13 cellular contexts compared by ENCODE assay signal in the genomic region with DNA sequence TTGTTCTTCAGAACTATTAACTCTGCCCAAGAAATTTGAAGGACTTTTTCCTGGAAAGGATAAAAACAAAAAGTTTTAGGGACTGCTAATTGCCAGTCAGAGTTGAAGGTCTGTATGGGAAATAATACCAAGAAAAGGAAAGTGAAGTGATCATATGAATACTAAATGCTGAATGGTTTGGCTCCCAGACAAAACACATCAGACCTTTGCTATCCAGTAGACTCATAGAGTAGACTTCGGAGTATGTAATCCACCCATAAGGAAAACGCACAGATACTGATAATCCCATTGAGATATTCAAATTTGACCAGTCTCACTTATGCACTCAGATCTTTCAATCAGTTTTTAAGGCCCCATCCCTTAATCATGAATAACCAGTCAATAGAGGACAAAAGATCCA.
DNase-seq lines count a peak whose midpoint lies in the region; ATAC-seq and TF ChIP-seq lines count a peak whose summit lies in the region.
"Had no signal": no experiment of that assay in that cellular context is flagged by ENCODE, and none has a peak within 500 bp of the region (broad histone marks: within the 10 kb centered on the region; RNA-seq: fewer than 3 reads in every experiment).

No MANE protein-coding gene starts in this region.

- H3K9me3 Mint-ChIP-seq in CD8-positive, alpha-beta memory T cell = peaks cover 0 to 7% (median 3%) of the 10 kb centered on the region in 5 donors
- H3K9me3 Mint-ChIP-seq in T-cell = peaks cover 3 to 15% (median 5%) of the 10 kb centered on the region in 3 donors
- peaks cover 6% of the 10 kb centered on the region for H3K9me3 Mint-ChIP-seq in endodermal cell

- no peak overlapping the region for H3K4me2 ChIP-seq in smooth muscle cell

- CTCF ChIA-PET in CD8-positive, alpha-beta memory T cell (lab: Charles Lee) = no interaction called here
- CTCF ChIA-PET in T-cell (lab: Charles Lee) = no interaction called here

- no peak for DNase-seq in CD8-positive, alpha-beta memory T cell
- DNase-seq in T-cell (no peak), iris pigment epithelial cell (ENCODE audit: low read depth) (peak; percentile 28), smooth muscle cell (lab: John Stamatoyannopoulos, UW; ENCODE audit: unreplicated experiment) (no peak), GM13977 (ENCODE audit: low spot score) (no peak), C1 segment of cervical spinal cord (lab: John Stamatoyannopoulos, UW) (no peak), endodermal cell (no peak)
- DNase-seq: DMS79, NCI-H1436, NCI-H2029 treated with DMSO at 0.1 percent for 48 hours, NCI-H774, PC-3, SJCRH30 had no signal

- H3K9ac ChIP-seq in smooth muscle cell (ENCODE audit: low read depth) (no peak overlapping the region), endodermal cell (ENCODE audit: extremely low read depth, low read length, poor library complexity, severe bottlenecking) (no peak overlapping the region)

- H3K36me3 Mint-ChIP-seq in CD8-positive, alpha-beta memory T cell = peaks cover 0 to 15% (median 2%) of the 10 kb centered on the region in 3 donors
- no peaks in the 10 kb centered on the region for H3K36me3 Mint-ChIP-seq in T-cell
- H3K36me3 Mint-ChIP-seq in endodermal cell (ENCODE audit: low read depth) = no peaks in the 10 kb centered on the region

- H3F3A ChIP-seq in smooth muscle cell (ENCODE audit: low read depth) = no peaks in the 10 kb centered on the region

- peaks cover 32 to 59% (median 37%) of the 10 kb centered on the region in 3 donors for H3K4me1 Mint-ChIP-seq in CD8-positive, alpha-beta memory T cell
- H3K4me1 Mint-ChIP-seq in T-cell = peaks cover 13 to 32% (median 15%) of the 10 kb centered on the region in 3 donors
- H3K4me1 Mint-ChIP-seq in endodermal cell = no peaks in the 10 kb centered on the region

- WGBS in smooth muscle cell (ENCODE audit: low lambda C conversion rate) = 82% methylated on average over 2 of the region's 2 CpGs
- WGBS in endodermal cell (ENCODE audit: insufficient coverage in 1 of 2, insufficient read length in 1 of 2), 2 experiments = 68 to 93% methylated on average over 2 of the region's 2 CpGs

- no peaks in the 10 kb centered on the region for H3K36me3 ChIP-seq in CD8-positive, alpha-beta memory T cell (ENCODE audit: insufficient read depth, low read length)
- H3K36me3 ChIP-seq in smooth muscle cell (ENCODE audit: low read depth) (no peaks in the 10 kb centered on the region), endodermal cell (ENCODE audit: control insufficient read depth, insufficient read depth, low read length) (no peaks in the 10 kb centered on the region)
- H3K36me3 ChIP-seq: SJCRH30 had no signal

- H3K27me3 ChIP-seq in CD8-positive, alpha-beta memory T cell (ENCODE audit: insufficient read depth, low read length, poor library complexity, severe bottlenecking) = no peaks in the 10 kb centered on the region
- no peaks in the 10 kb centered on the region for H3K27me3 ChIP-seq in smooth muscle cell (ENCODE audit: low read depth)
- no peaks in the 10 kb centered on the region for H3K27me3 ChIP-seq in endodermal cell (ENCODE audit: control insufficient read depth, insufficient read depth, low read length, poor library complexity, severe bottlenecking)
- H3K27me3 ChIP-seq: SJCRH30 had no signal

- POLR2A ChIA-PET in CD8-positive, alpha-beta memory T cell (lab: Charles Lee) = interaction anchor here (0.6 kb wide), 1 partner anchor 326 kb away, joined by 3 read pairs; no protein-coding TSS in a partner anchor
- POLR2A ChIA-PET in T-cell (lab: Charles Lee) = interaction anchor here in 1 of 2 donors (0.6 kb wide), 1 partner anchor 438 kb away, joined by 4 read pairs; no protein-coding TSS in a partner anchor

- H3K9me3 ChIP-seq in CD8-positive, alpha-beta memory T cell (ENCODE audit: low read length) = no peaks in the 10 kb centered on the region
- H3K9me3 ChIP-seq in smooth muscle cell (replicated peaks; ENCODE audit: low read depth) (no peaks in the 10 kb centered on the region), endodermal cell (ENCODE audit: control insufficient read depth, low read length) (peaks cover 5% of the 10 kb centered on the region)

- no peaks in the 10 kb centered on the region for H3K79me2 ChIP-seq in smooth muscle cell (ENCODE audit: low read depth)

- peak overlapping the region; percentile 3 to 91 (median 46) for H3K27ac Mint-ChIP-seq in CD8-positive, alpha-beta memory T cell
- H3K27ac Mint-ChIP-seq in T-cell (peak overlapping the region; percentile 18 to 63), endodermal cell (no peak overlapping the region)

- no peaks in the 10 kb centered on the region for H4K20me1 ChIP-seq in smooth muscle cell (ENCODE audit: low read depth)

- H3K4me3 ChIP-seq in CD8-positive, alpha-beta memory T cell (ENCODE audit: low read length) = no peak overlapping the region
- H3K4me3 ChIP-seq in smooth muscle cell (no peak overlapping the region), endodermal cell (ENCODE audit: low read length) (no peak overlapping the region)
- H3K4me3 ChIP-seq: SJCRH30 had no signal

- no peaks in the 10 kb centered on the region for H3K27me3 Mint-ChIP-seq in CD8-positive, alpha-beta memory T cell
- H3K27me3 Mint-ChIP-seq in T-cell (no peaks in the 10 kb centered on the region), endodermal cell (ENCODE audit: insufficient read depth) (no peaks in the 10 kb centered on the region)

- in situ Hi-C loops in GM13977 (cut with MboI; ENCODE audit: low pct_unique_long_range_greater_than_20kb, low sequenced_read_pairs, unreplicated experiment) = no loop called here

- peak overlapping the region; percentile 49 for H2AFZ ChIP-seq in smooth muscle cell (ENCODE audit: low read depth)

- peaks cover 9% of the 10 kb centered on the region for H3K4me1 ChIP-seq in CD8-positive, alpha-beta memory T cell (ENCODE audit: insufficient read depth, low read length)
- H3K4me1 ChIP-seq in smooth muscle cell (ENCODE audit: low read depth) = no peaks in the 10 kb centered on the region
- no peaks in the 10 kb centered on the region for H3K4me1 ChIP-seq in endodermal cell (ENCODE audit: control insufficient read depth, insufficient read depth, low read length)
- H3K4me1 ChIP-seq: SJCRH30 had no signal

- no peak for ATAC-seq in T-cell (replicated peaks in 1 of 4)
- ATAC-seq: PC-3 had no signal

- TF ChIP-seq CTCF in smooth muscle cell (IDR thresholded peaks at IDR 0.05; ENCODE audit: borderline replicate concordance, insufficient read depth, poor library complexity, severe bottlenecking) = no peak
- TF ChIP-seq CTCF in GM13977 (IDR thresholded peaks at IDR 0.05; ENCODE audit: extremely low read depth, insufficient read depth, missing control alignments) = no peak
- TF ChIP-seq CTCF in endodermal cell (conservative IDR thresholded peaks at IDR 0.05) = no peak

- peak overlapping the region; percentile 45 to 77 (median 52) for H3K4me3 Mint-ChIP-seq in CD8-positive, alpha-beta memory T cell
- peak overlapping the region in 1 of 3 donors; percentile 7 for H3K4me3 Mint-ChIP-seq in T-cell
- no peak overlapping the region for H3K4me3 Mint-ChIP-seq in endodermal cell

- H3K27ac ChIP-seq in CD8-positive, alpha-beta memory T cell (ENCODE audit: low read depth, low read length) = no peak overlapping the region
- no peak overlapping the region for H3K27ac ChIP-seq in smooth muscle cell (ENCODE audit: low read depth)
- no peak overlapping the region for H3K27ac ChIP-seq in endodermal cell (ENCODE audit: low read depth, low read length)
- H3K27ac ChIP-seq: SJCRH30 had no signal
